In genomic region chr6:71502961-71503360, GRCh38 we compare ENCODE assay signal across 20 cellular contexts.
"Had no signal": no experiment of that assay in that cellular context is flagged by ENCODE, and none has a peak within 500 bp of the region (broad histone marks: within the 10 kb centered on the region; RNA-seq: fewer than 3 reads in every experiment).

No MANE protein-coding gene starts in this region.

- H3K4me2 ChIP-seq: KMS-11 had no signal

- H3K4me3 ChIP-seq: Peyer's patch, SJSA1 had no signal

- H3K9ac ChIP-seq: KMS-11 had no signal

- DNase-seq: activated B cell treated with CpG ODN at 0.5 μM for 24 hours; activated CD4-positive, alpha-beta memory T cell treated with anti-CD3 and anti-CD28 coated beads for 36 hours; activated CD4-positive, alpha-beta T cell treated with anti-CD3 and anti-CD28 coated beads for 1 hour; activated CD4-positive, alpha-beta T cell treated with anti-CD3 and anti-CD28 coated beads, Interleukin-2, amount 10 ng/mL, durations not matched to agents 24 days and 14 days; activated CD8-positive, alpha-beta memory T cell treated with anti-CD3 and anti-CD28 coated beads for 24 hours; activated effector memory CD4-positive, alpha-beta T cell treated with anti-CD3 and anti-CD28 coated beads, Interleukin-2, amount 50 U/mL, for 16 hours; activated naive CD4-positive, alpha-beta T cell treated with Interleukin-2 at 50 U/mL for 16 hours; activated T-cell treated with anti-CD3 and anti-CD28 coated beads, Interleukin-2, amount 50 U/mL, for 4 hours; amygdala; NCI-H1105 treated with DMSO at 0.1 percent for 48 hours; NCI-H1436 treated with DMSO at 0.1 percent for 48 hours; NCI-H187 treated with DMSO at 0.1 percent for 48 hours; NCI-H2081 treated with DMSO at 0.1 percent for 48 hours; NCI-H524; Peyer's patch; SHP77; T-helper 17 cell; T-helper 9 cell had no signal

- H3K4me1 ChIP-seq: Peyer's patch had no signal

- H3K27ac ChIP-seq: KMS-11, Peyer's patch, SJSA1 had no signal

- H3K9me3 ChIP-seq: Peyer's patch, SJSA1 had no signal

- H3K27me3 ChIP-seq: Peyer's patch, SJSA1 had no signal

- H3K36me3 ChIP-seq: Peyer's patch, SJSA1 had no signal
